24 cellular contexts compared by ENCODE assay signal in the genomic region with DNA sequence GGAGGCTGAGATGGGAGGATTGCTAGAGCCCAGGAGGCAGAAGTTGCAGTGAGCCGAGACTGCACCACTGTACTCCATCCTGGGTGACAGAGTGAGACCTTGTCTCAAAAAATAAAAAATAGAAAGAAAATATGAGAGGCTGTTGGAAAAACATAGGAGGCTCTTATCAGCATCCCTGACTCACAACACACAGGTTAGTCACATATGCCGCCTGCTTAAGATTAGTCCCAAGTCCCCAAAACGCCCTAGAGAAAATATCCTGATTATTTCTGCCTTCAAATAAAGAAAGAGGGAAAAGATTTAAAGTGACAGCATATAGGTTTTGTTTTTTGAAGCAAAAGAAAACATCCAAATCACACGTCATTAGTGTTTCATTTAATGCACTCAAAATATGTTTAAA. TPM values are rescaled to one million over a fixed set of nuclear protein-coding genes. Genes with fewer than 3 reads are reported as not detected.
A peak's percentile ranks its signal among the peaks of the same experiment; 100 is the strongest.
DNase-seq lines count a peak whose midpoint lies in the region; ATAC-seq, FAIRE-seq and TF ChIP-seq lines count a peak whose summit lies in the region.
"Had no signal": no experiment of that assay in that cellular context is flagged by ENCODE, and none has a peak within 500 bp of the region (broad histone marks: within the 10 kb centered on the region; RNA-seq: fewer than 3 reads in every experiment).

No MANE protein-coding gene starts in this region.

- H3K4me3 Mint-ChIP-seq in T-helper 17 cell = no peak overlapping the region
- H3K4me3 Mint-ChIP-seq in stimulated activated naive B cell treated with anti-CD40 and anti-IgM and Interleukin-4, amounts not matched to agents 10 μg/mL and 1 μg/mL and 100 μg/mL, for 72 hours = no peak overlapping the region
- H3K4me3 Mint-ChIP-seq: CD4-positive, CD25-positive, alpha-beta regulatory T cell; CD8-positive, alpha-beta memory T cell; HFFc6 had no signal

- H3K79me2 ChIP-seq in KMS-11 (ENCODE audit: insufficient read depth, low read depth) = no peaks in the 10 kb centered on the region

- no peaks in the 10 kb centered on the region for H3K27me3 ChIP-seq in KMS-11 (ENCODE audit: insufficient read depth, low read depth)
- H3K27me3 ChIP-seq: BE2C had no signal

- no peak for TF ChIP-seq CTCF in KMS-11 (conservative IDR thresholded peaks at IDR 0.05; ENCODE audit: low read depth, low read length)

- peaks cover 13% of the 10 kb centered on the region for H3K4me1 Mint-ChIP-seq in T-helper 17 cell
- H3K4me1 Mint-ChIP-seq in stimulated activated naive B cell treated with anti-CD40 and anti-IgM and Interleukin-4, amounts not matched to agents 10 μg/mL and 1 μg/mL and 100 μg/mL, for 72 hours = peaks cover 14 to 24% of the 10 kb centered on the region in 2 donors

- H3K9ac ChIP-seq in KMS-11 = no peak overlapping the region

- H3K9me3 ChIP-seq in T-helper 17 cell (ENCODE audit: control insufficient read depth, low read length, poor library complexity, severe bottlenecking) = no peaks in the 10 kb centered on the region
- H3K9me3 ChIP-seq: BE2C had no signal

- peak; percentile 40 for FAIRE-seq in GM19239 (lab: Jason Lieb, UNC)
- FAIRE-seq: A204.1, GM12878, HTR-8/SVneo had no signal

- ATAC-seq in T-helper 17 cell = no peak
- no peak for ATAC-seq in stimulated activated naive B cell treated with anti-CD40 and anti-IgM and Interleukin-4, amounts not matched to agents 10 μg/mL and 1 μg/mL and 100 μg/mL, for 72 hours (replicated peaks)
- no peak for ATAC-seq in GM18870 (IDR thresholded peaks at IDR 0.05; ENCODE audit: unreplicated experiment)
- ATAC-seq: GM12878, HCT116 had no signal

- no peaks in the 10 kb centered on the region for H3K36me3 ChIP-seq in KMS-11 (ENCODE audit: insufficient read depth)
- H3K36me3 ChIP-seq: BE2C had no signal

- H3K27ac ChIP-seq in KMS-11 = no peak overlapping the region

- no peaks in the 10 kb centered on the region for H3K27me3 Mint-ChIP-seq in T-helper 17 cell
- H3K27me3 Mint-ChIP-seq in stimulated activated naive B cell treated with anti-CD40 and anti-IgM and Interleukin-4, amounts not matched to agents 10 μg/mL and 1 μg/mL and 100 μg/mL, for 72 hours = peaks cover 6 to 21% of the 10 kb centered on the region in 2 donors
- H3K27me3 Mint-ChIP-seq: CD4-positive, CD25-positive, alpha-beta regulatory T cell; CD8-positive, alpha-beta memory T cell had no signal

- no peaks in the 10 kb centered on the region for H4K20me1 ChIP-seq in KMS-11 (ENCODE audit: insufficient read depth)

- no peaks in the 10 kb centered on the region for H3K36me3 Mint-ChIP-seq in T-helper 17 cell (ENCODE audit: low read depth)
- H3K36me3 Mint-ChIP-seq in stimulated activated naive B cell treated with anti-CD40 and anti-IgM and Interleukin-4, amounts not matched to agents 10 μg/mL and 1 μg/mL and 100 μg/mL, for 72 hours = peaks cover 3 to 4% of the 10 kb centered on the region in 2 donors
- H3K36me3 Mint-ChIP-seq: CD4-positive, CD25-positive, alpha-beta regulatory T cell had no signal

- H3K4me3 ChIP-seq in KMS-11 (IDR thresholded peaks at IDR 0.05; ENCODE audit: insufficient read depth, low read depth, low read length) = no peak overlapping the region
- H3K4me3 ChIP-seq: GM12878 had no signal

- peak overlapping the region; percentile 64; the same call in 1 of the 2 replicates for H3K4me2 ChIP-seq in KMS-11

- H3K27ac Mint-ChIP-seq in T-helper 17 cell = peak overlapping the region; percentile 61
- H3K27ac Mint-ChIP-seq in stimulated activated naive B cell treated with anti-CD40 and anti-IgM and Interleukin-4, amounts not matched to agents 10 μg/mL and 1 μg/mL and 100 μg/mL, for 72 hours = peak overlapping the region; percentile 25
- H3K27ac Mint-ChIP-seq: CD4-positive, CD25-positive, alpha-beta regulatory T cell; HFFc6 had no signal

- peaks cover 0 to 2% of the 10 kb centered on the region in 2 donors for H3K9me3 Mint-ChIP-seq in stimulated activated naive B cell treated with anti-CD40 and anti-IgM and Interleukin-4, amounts not matched to agents 10 μg/mL and 1 μg/mL and 100 μg/mL, for 72 hours
- H3K9me3 Mint-ChIP-seq: CD8-positive, alpha-beta memory T cell; HFFc6 had no signal

- H2AFZ ChIP-seq in KMS-11 (ENCODE audit: low read depth) = no peak overlapping the region

- H3K4me1 ChIP-seq in KMS-11 (ENCODE audit: low read depth, poor library complexity, severe bottlenecking) = peaks cover 36% of the 10 kb centered on the region
- H3K4me1 ChIP-seq: BE2C had no signal

- DNase-seq in GM19239 (ENCODE audit: insufficient read length, low spot score) (no peak), T-helper 17 cell (no peak), NCI-H146 (lab: John Stamatoyannopoulos, UW) (no peak)
- no peak for DNase-seq in stimulated activated naive B cell treated with anti-CD40 and anti-IgM and Interleukin-4, amounts not matched to agents 10 μg/mL and 1 μg/mL and 100 μg/mL, for 72 hours
- DNase-seq: ACHN; BE2C; C1 segment of cervical spinal cord; CD4-positive, CD25-positive, alpha-beta regulatory T cell; CD8-positive, alpha-beta memory T cell; COR-L47; DMS 273 treated with DMSO at 0.1 percent for 48 hours; DMS53; DND-41; EL; GOT3; H7; HFFc6; IMR-90 had no signal

RNA-seq across cellular contexts. Expression of a gene that starts 29.8 kb away (rescaled TPM):
- 10 to 100 TPM; 18.5 to 28.3 TPM for total RNA-seq in T-helper 17 cell

RNA-seq across cellular contexts. Expression of a gene that starts 33.3 kb away (rescaled TPM):
- 10 to 100 TPM; 81.5 to 91.5 TPM for total RNA-seq in T-helper 17 cell
